In the genomic region with DNA sequence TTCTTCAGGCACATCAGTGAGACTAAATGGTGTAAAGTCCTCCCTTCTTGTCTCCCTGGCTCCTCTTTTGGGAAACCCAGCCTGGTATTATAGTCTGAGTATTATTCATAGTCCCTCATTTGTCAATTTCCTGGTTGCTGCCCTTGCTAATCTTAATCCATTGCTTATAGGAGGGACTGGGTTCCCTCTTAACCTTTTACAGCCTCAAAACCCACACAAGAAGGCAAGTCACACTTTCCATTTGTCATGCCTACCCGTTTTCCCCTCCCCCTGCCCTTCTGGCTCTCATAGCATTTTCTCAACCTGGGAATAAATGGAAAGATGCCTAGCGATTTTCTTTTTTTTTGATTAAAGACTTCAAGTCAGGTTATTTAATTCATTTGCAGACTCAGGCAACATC, we compare ENCODE assay signal across 19 cellular contexts.
DNase-seq lines count a peak whose midpoint lies in the region; ATAC-seq and TF ChIP-seq lines count a peak whose summit lies in the region.
"Had no signal": no experiment of that assay in that cellular context is flagged by ENCODE, and none has a peak within 500 bp of the region (broad histone marks: within the 10 kb centered on the region; RNA-seq: fewer than 3 reads in every experiment).

No MANE protein-coding gene starts in this region.

- peak overlapping the region; percentile 98 for H2BK15ac ChIP-seq in IMR-90 (ENCODE audit: low read depth, low read length)

- H3K14ac ChIP-seq in IMR-90 (replicated peaks; ENCODE audit: low read depth, low read length): peak overlapping the region; percentile 84

- no peaks in the 10 kb centered on the region for H3K27me3 ChIP-seq in SK-N-SH (ENCODE audit: insufficient read depth)
- no peaks in the 10 kb centered on the region for H3K27me3 ChIP-seq in IMR-90 (ENCODE audit: control insufficient read depth, insufficient read depth, low read length)
- no peaks in the 10 kb centered on the region for H3K27me3 ChIP-seq in mammary epithelial cell (ENCODE audit: insufficient read depth, low read length)

- H3K4me3 ChIP-seq in SK-N-SH (ENCODE audit: low read depth in 2 of 2, low read length in 1 of 2) (peak overlapping the region; percentile 0 to 9; a peak in 2 of 4 replicates), IMR-90 (ENCODE audit: insufficient read depth, low read depth, low read length) (no peak overlapping the region), mammary epithelial cell (replicated peaks in 1 of 3; ENCODE audit: insufficient read depth in 1 of 3, low read depth in 2 of 3, low read length in 3 of 3) (no peak overlapping the region)
- H3K4me3 ChIP-seq: skin epidermis had no signal

- H2BK20ac ChIP-seq in IMR-90 (ENCODE audit: low read depth, low read length): peak overlapping the region; percentile 99

- H3K9me3 ChIP-seq in SK-N-SH (no peaks in the 10 kb centered on the region), IMR-90 (ENCODE audit: control insufficient read depth, insufficient read depth, low read length) (no peaks in the 10 kb centered on the region), mammary epithelial cell (replicated peaks; ENCODE audit: insufficient read depth, low read length) (no peaks in the 10 kb centered on the region)

- H4K5ac ChIP-seq in IMR-90 (ENCODE audit: low read depth, low read length): peak overlapping the region; percentile 99

- 26% methylated on average over 2 of the region's 2 CpGs for WGBS in SK-N-SH (ENCODE audit: low lambda C conversion rate)
- no CpG with 5 or more reads among the region's 2 CpGs for WGBS in IMR-90 (ENCODE audit: extremely low coverage in 2 of 2, insufficient read length in 1 of 2), 2 experiments
- 14% methylated on average over 1 of the region's 2 CpGs for WGBS in mammary epithelial cell (ENCODE audit: low coverage, missing lambda C conversion rate)

- POLR2A ChIA-PET in SK-N-SH (lab: Yijun Ruan, JAX): no interaction called here
- POLR2A ChIA-PET in IMR-90 (lab: Charles Lee; ENCODE audit: unreplicated experiment): no interaction called here

- no TSS peak for BruUV-seq in IMR-90 (replicated peaks; lab: Mats Ljungman, UMichigan)
- BruUV-seq in mammary epithelial cell (replicated peaks; lab: Mats Ljungman, UMichigan): no TSS peak

- no peak; the same call in 2 of the 3 replicates for ATAC-seq in SK-N-SH treated with all-trans-retinoic acid at 6 μM for 48 hours
- ATAC-seq in IMR-90 (ENCODE audit: low read depth): no peak
- ATAC-seq in HG03442 (IDR thresholded peaks at IDR 0.05; ENCODE audit: unreplicated experiment): no peak
- ATAC-seq in HG02938 (IDR thresholded peaks at IDR 0.05; ENCODE audit: unreplicated experiment): no peak
- ATAC-seq: natural killer cell had no signal

- H3K9ac ChIP-seq in SK-N-SH (peak overlapping the region; percentile 39; the same call in 1 of the 2 replicates), IMR-90 (ENCODE audit: low read depth, low read length) (peak overlapping the region; percentile 29; the same call in 1 of the 2 replicates), mammary epithelial cell (ENCODE audit: insufficient read depth, low read length) (no peak overlapping the region)

- TF ChIP-seq CTCF in SK-N-SH (IDR thresholded peaks at IDR 0.05): no peak
- no peak for TF ChIP-seq CTCF in IMR-90 (conservative IDR thresholded peaks at IDR 0.05; ENCODE audit: low read depth, low read length)
- TF ChIP-seq CTCF in mammary epithelial cell (conservative IDR thresholded peaks at IDR 0.05 in 1 of 2, IDR thresholded peaks at IDR 0.05 in 1 of 2; ENCODE audit: extremely low read depth in 1 of 2, insufficient read depth in 1 of 2, low read depth in 1 of 2, low read length in 2 of 2): no peak
- no peak for TF ChIP-seq CTCF in progenitor cell of endocrine pancreas (IDR thresholded peaks at IDR 0.05; ENCODE audit: unreplicated experiment)

- H4K8ac ChIP-seq in IMR-90 (ENCODE audit: low read depth in 2 of 2, low read length in 2 of 2): peak overlapping the region; percentile 26 to 97

- no peaks in the 10 kb centered on the region for H3K9me2 ChIP-seq in SK-N-SH

- peak overlapping the region; percentile 99 for H2BK5ac ChIP-seq in IMR-90 (ENCODE audit: low read depth, low read length, poor library complexity, severe bottlenecking)

- H3K4me1 Mint-ChIP-seq in progenitor cell of endocrine pancreas (ENCODE audit: low read depth): no peaks in the 10 kb centered on the region
- H3K4me1 Mint-ChIP-seq: natural killer cell had no signal

- dilution Hi-C loops in IMR-90 (cut with HindIII; ENCODE audit: low sequenced_read_pairs, unreplicated experiment): no loop called here
- dilution Hi-C loops in mammary epithelial cell (cut with HindIII; ENCODE audit: low sequenced_read_pairs): no loop called here

- TF ChIP-seq RAD21 in SK-N-SH (IDR thresholded peaks at IDR 0.05; ENCODE audit: low read length) (no peak), IMR-90 (IDR thresholded peaks at IDR 0.05; ENCODE audit: low read length) (no peak)

- no peak overlapping the region for H2AK9ac ChIP-seq in IMR-90 (replicated peaks; ENCODE audit: low read depth, low read length, poor library complexity)

- in situ Hi-C loops in IMR-90 (cut with MboI; ENCODE audit: low sequenced_read_pairs) (no loop called here), mammary epithelial cell (cut with MboI; ENCODE audit: low sequenced_read_pairs in 2 of 2) (no loop called here)

- H2AK5ac ChIP-seq in IMR-90 (ENCODE audit: low read depth, low read length): peak overlapping the region; percentile 91

- no peaks in the 10 kb centered on the region for H3K79me1 ChIP-seq in IMR-90 (ENCODE audit: low read depth in 1 of 2, low read length in 2 of 2)

- H2BK120ac ChIP-seq in IMR-90 (ENCODE audit: low read depth, low read length): peak overlapping the region; percentile 99

- CTCF ChIA-PET in SK-N-SH (lab: Yijun Ruan, JAX) (interaction anchor here (0.7 to 2.5 kb wide), 5 partner anchors 14 to 67 kb away, joined by 3 to 20 read pairs (median 8); no protein-coding TSS in a partner anchor), IMR-90 (lab: Yijun Ruan, JAX) (interaction anchor here (1.1 to 1.8 kb wide), 4 partner anchors 14 to 70 kb away, joined by 4 to 7 read pairs (median 6); no protein-coding TSS in a partner anchor), mammary epithelial cell (lab: Charles Lee; ENCODE audit: low non-redundant PET) (no interaction called here)

- H3K79me2 ChIP-seq in SK-N-SH (ENCODE audit: insufficient read depth) (no peaks in the 10 kb centered on the region), mammary epithelial cell (ENCODE audit: insufficient read depth, low read length) (no peaks in the 10 kb centered on the region)

- peak overlapping the region; percentile 36; the same call in 1 of the 2 replicates for H3K23ac ChIP-seq in IMR-90 (ENCODE audit: low read depth, low read length)

- TF ChIP-seq EP300 in SK-N-SH (IDR thresholded peaks at IDR 0.05; ENCODE audit: borderline replicate concordance in 1 of 2, low read depth in 1 of 2, low read length in 1 of 2): no peak

- H3K4me1 ChIP-seq in SK-N-SH (ENCODE audit: control insufficient read depth in 1 of 2, insufficient read depth in 2 of 2, low read depth in 1 of 2, low read length in 1 of 2) (peaks cover 0 to 7% of the 10 kb centered on the region in 2 experiments; a peak in 1 of 4 replicates), IMR-90 (ENCODE audit: control insufficient read depth, insufficient read depth, low read length) (peaks cover 10% of the 10 kb centered on the region), mammary epithelial cell (ENCODE audit: insufficient read depth, low read length) (peaks cover 19% of the 10 kb centered on the region)

- H4K20me1 ChIP-seq in SK-N-SH (ENCODE audit: insufficient read depth) (no peaks in the 10 kb centered on the region), IMR-90 (ENCODE audit: insufficient read depth, low read length) (no peaks in the 10 kb centered on the region), mammary epithelial cell (ENCODE audit: insufficient read depth, low read length) (no peaks in the 10 kb centered on the region)

- no peak for DNase-seq in SK-N-SH
- DNase-seq in IMR-90: no peak
- DNase-seq in mammary epithelial cell: no peak
- DNase-seq in progenitor cell of endocrine pancreas (ENCODE audit: low spot score, unreplicated experiment): no peak
- DNase-seq in 8988T: no peak
- DNase-seq: activated CD8-positive, alpha-beta memory T cell treated with anti-CD3 and anti-CD28 coated beads for 24 hours; central memory CD4-positive, alpha-beta T cell; DMS 273 treated with DMSO at 0.1 percent for 48 hours; effector CD8-positive, alpha-beta T cell; natural killer cell; NCI-H1694 treated with DMSO at 0.1 percent for 48 hours; NCI-H345; NK-92 treated with Interleukin-12 subunit alpha and Interleukin-12 subunit beta, amount 100 ng/mL, for 24 hours; T-helper 1 cell had no signal

- peak overlapping the region; percentile 55 for H3K4me2 ChIP-seq in SK-N-SH
- H3K4me2 ChIP-seq in IMR-90 (ENCODE audit: low read depth, low read length): peak overlapping the region; percentile 84
- H3K4me2 ChIP-seq in mammary epithelial cell (ENCODE audit: insufficient read depth, low read depth, low read length): peak overlapping the region; percentile 64

- H3F3A ChIP-seq in SK-N-SH (replicated peaks; ENCODE audit: insufficient read depth): peaks cover 28% of the 10 kb centered on the region

- peaks cover 7% of the 10 kb centered on the region for H3K9me1 ChIP-seq in IMR-90 (ENCODE audit: insufficient read depth, low read length)

- no peak overlapping the region for H3K4me3 Mint-ChIP-seq in progenitor cell of endocrine pancreas (ENCODE audit: low read depth)
- H3K4me3 Mint-ChIP-seq: natural killer cell had no signal

- peaks cover 43% of the 10 kb centered on the region for H3K36me3 Mint-ChIP-seq in progenitor cell of endocrine pancreas (ENCODE audit: insufficient read depth)

- H3K56ac ChIP-seq in IMR-90 (ENCODE audit: extremely low read depth, insufficient read depth, low read length): peak overlapping the region; percentile 95; the same call in 1 of the 2 replicates

- H3K27ac Mint-ChIP-seq in progenitor cell of endocrine pancreas: peak overlapping the region; percentile 64
- H3K27ac Mint-ChIP-seq: natural killer cell had no signal

- peak overlapping the region; percentile 91 for H3K4ac ChIP-seq in IMR-90 (ENCODE audit: low read depth, low read length)

- peak overlapping the region; percentile 84 for H4K91ac ChIP-seq in IMR-90 (ENCODE audit: insufficient read depth, low read depth, low read length)

- H3K36me3 ChIP-seq in SK-N-SH (replicated peaks in 1 of 2; ENCODE audit: control insufficient read depth in 1 of 2, insufficient read depth in 2 of 2, low read length in 1 of 2): peaks cover 9 to 25% of the 10 kb centered on the region in 2 experiments
- no peaks in the 10 kb centered on the region for H3K36me3 ChIP-seq in IMR-90 (ENCODE audit: control insufficient read depth, insufficient read depth, low read length)
- H3K36me3 ChIP-seq in mammary epithelial cell (ENCODE audit: insufficient read depth, low read length): no peaks in the 10 kb centered on the region

- intact Hi-C loops in IMR-90 (cut with micrococcal nuclease) (no loop called here), mammary epithelial cell (cut with micrococcal nuclease) (no loop called here)

- H3K27me3 Mint-ChIP-seq in progenitor cell of endocrine pancreas: no peaks in the 10 kb centered on the region

- H3K27ac ChIP-seq in SK-N-SH (ENCODE audit: low read depth in 2 of 2, low read length in 1 of 2) (peak overlapping the region; percentile 18 to 86), IMR-90 (ENCODE audit: insufficient read depth, low read length) (peak overlapping the region; percentile 98), mammary epithelial cell (ENCODE audit: insufficient read depth, low read depth, low read length) (peak overlapping the region; percentile 28)
- H3K27ac ChIP-seq: C4-2B, skin epidermis had no signal

- peak overlapping the region; percentile 99 for H3K18ac ChIP-seq in IMR-90 (ENCODE audit: low read depth, low read length)

- peak overlapping the region; percentile 50; the same call in 1 of the 2 replicates for H2AFZ ChIP-seq in SK-N-SH (ENCODE audit: low read depth)
- H2AFZ ChIP-seq in IMR-90 (replicated peaks; ENCODE audit: low read length, poor library complexity): peak overlapping the region; percentile 25
- H2AFZ ChIP-seq in mammary epithelial cell (ENCODE audit: low read depth, low read length): peak overlapping the region; percentile 59

- no peak for TF ChIP-seq POLR2A in IMR-90 (IDR thresholded peaks at IDR 0.05; ENCODE audit: low read depth, low read length)

- no peaks in the 10 kb centered on the region for H3K9me3 Mint-ChIP-seq in progenitor cell of endocrine pancreas (ENCODE audit: low read depth)
- H3K9me3 Mint-ChIP-seq: natural killer cell had no signal

Comparison
In these comparisons a context has a peak if more than half of its experiments do, and no peak if none do; other contexts are left out.
1. H3K27ac ChIP-seq: peak in every context shown above with its lines; median percentile 98 in IMR-90; 52 in SK-N-SH; 28 in mammary epithelial cell.
2. H3K4me3 ChIP-seq: peak in SK-N-SH (2 of 2); none in IMR-90 (single experiment) and mammary epithelial cell (0 of 3).
3. Peak in every context shown above with its lines, with median percentiles within 50 percentile points of each other: H2AFZ ChIP-seq and H3K4me2 ChIP-seq.